10 cellular contexts compared by ENCODE assay signal in the genomic region with DNA sequence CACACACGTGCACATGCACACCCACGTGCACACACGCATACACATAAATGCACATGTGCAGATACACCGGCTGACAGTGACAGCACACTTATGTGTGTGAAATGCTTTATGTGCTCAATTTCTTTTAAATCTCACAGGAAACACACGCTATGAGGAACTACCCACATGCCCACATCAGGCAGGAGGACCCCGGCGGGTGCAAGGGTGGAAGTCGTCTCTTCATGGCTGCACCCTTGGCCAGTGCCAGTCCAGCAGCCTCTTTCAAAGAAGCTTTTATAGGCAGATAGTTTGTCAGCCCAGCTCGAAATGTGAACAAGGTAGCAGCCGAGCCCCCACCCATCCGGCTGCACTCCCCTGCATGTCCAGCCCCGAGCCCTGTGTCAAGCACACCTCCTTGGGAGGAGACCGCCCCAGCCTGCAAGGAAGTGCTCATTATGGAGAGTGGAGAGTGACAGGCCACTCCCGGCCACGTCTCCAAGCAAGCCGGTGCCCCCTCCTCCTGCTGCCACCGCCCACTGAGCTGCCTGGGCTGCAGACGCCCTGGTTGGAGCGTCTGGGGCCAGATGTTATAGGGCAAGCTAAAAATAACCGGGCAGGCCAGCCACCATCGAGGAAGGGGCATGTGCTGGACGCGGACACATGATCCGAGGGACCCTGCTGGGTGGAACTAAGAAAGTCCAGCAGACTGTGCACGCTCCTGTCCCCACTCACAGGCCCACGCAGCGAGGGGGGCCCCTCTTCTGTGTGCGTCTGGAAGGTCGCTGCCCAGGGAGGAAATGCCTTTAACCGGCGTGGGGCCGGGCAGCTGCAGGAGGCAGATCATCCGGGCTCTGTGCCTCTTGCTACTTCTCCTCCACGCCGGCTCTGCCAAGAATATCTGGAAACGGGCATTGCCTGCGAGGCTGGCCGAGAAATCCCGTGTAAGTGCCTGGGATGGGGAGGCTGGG. TPM values are rescaled to one million over a fixed set of nuclear protein-coding genes. Genes with fewer than 3 reads are reported as not detected.
DNase-seq lines count a peak whose midpoint lies in the region; ATAC-seq and TF ChIP-seq lines count a peak whose summit lies in the region.
"Had no signal": no experiment of that assay in that cellular context is flagged by ENCODE, and none has a peak within 500 bp of the region (broad histone marks: within the 10 kb centered on the region; RNA-seq: fewer than 3 reads in every experiment).

A gene with protein sequence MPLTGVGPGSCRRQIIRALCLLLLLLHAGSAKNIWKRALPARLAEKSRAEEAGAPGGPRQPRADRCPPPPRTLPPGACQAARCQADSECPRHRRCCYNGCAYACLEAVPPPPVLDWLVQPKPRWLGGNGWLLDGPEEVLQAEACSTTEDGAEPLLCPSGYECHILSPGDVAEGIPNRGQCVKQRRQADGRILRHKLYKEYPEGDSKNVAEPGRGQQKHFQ (plus strand): TSS at position 683 of the 947 bp plus-strand sequence. CDS start 94 bp downstream, at position 777.

- peak; percentile 47 for ATAC-seq in left lobe of liver
- peak; percentile 12 to 34 for ATAC-seq in stimulated activated naive B cell treated with anti-CD40 and anti-IgM and Interleukin-4, amounts not matched to agents 10 μg/mL and 1 μg/mL and 100 μg/mL, for 72 hours (replicated peaks)
- no peak for ATAC-seq in GM21576 (IDR thresholded peaks at IDR 0.05; ENCODE audit: unreplicated experiment)
- no peak for ATAC-seq in HG03135 (IDR thresholded peaks at IDR 0.05; ENCODE audit: unreplicated experiment)

- H3K4me1 Mint-ChIP-seq in brain, result peaks cover 44% of the 10 kb centered on the region
- peaks cover 4 to 16% of the 10 kb centered on the region in 2 donors for H3K4me1 Mint-ChIP-seq in stimulated activated naive B cell treated with anti-CD40 and anti-IgM and Interleukin-4, amounts not matched to agents 10 μg/mL and 1 μg/mL and 100 μg/mL, for 72 hours

- peaks cover 0 to 6% (median 0%) of the 10 kb centered on the region in 5 experiments for H3K9me3 Mint-ChIP-seq in brain
- H3K9me3 Mint-ChIP-seq in stimulated activated naive B cell treated with anti-CD40 and anti-IgM and Interleukin-4, amounts not matched to agents 10 μg/mL and 1 μg/mL and 100 μg/mL, for 72 hours, result no peaks in the 10 kb centered on the region
- H3K9me3 Mint-ChIP-seq: stimulated activated naive CD8-positive, alpha-beta T cell treated with anti-CD3 and anti-CD28 coated beads, Interleukin-15, Interleukin-2, amounts not matched to agents 100 ng/mL and 50 ng/mL, for 24 hours had no signal

- no peaks in the 10 kb centered on the region for H3K36me3 Mint-ChIP-seq in brain
- H3K36me3 Mint-ChIP-seq in stimulated activated naive B cell treated with anti-CD40 and anti-IgM and Interleukin-4, amounts not matched to agents 10 μg/mL and 1 μg/mL and 100 μg/mL, for 72 hours, result no peaks in the 10 kb centered on the region

- H3K4me3 Mint-ChIP-seq in brain, result peak within 1 kb of the TSS in 1 of 5 experiments; percentile 57
- H3K4me3 Mint-ChIP-seq in stimulated activated naive B cell treated with anti-CD40 and anti-IgM and Interleukin-4, amounts not matched to agents 10 μg/mL and 1 μg/mL and 100 μg/mL, for 72 hours, result no peak within 1 kb of the TSS
- H3K4me3 Mint-ChIP-seq: stimulated activated naive CD8-positive, alpha-beta T cell treated with anti-CD3 and anti-CD28 coated beads, Interleukin-15, Interleukin-2, amounts not matched to agents 100 ng/mL and 50 ng/mL, for 24 hours had no signal

- no peak for TF ChIP-seq RAD21 in Ishikawa (IDR thresholded peaks at IDR 0.05; ENCODE audit: low read depth)

- no peak for TF ChIP-seq CTCF in brain (conservative IDR thresholded peaks at IDR 0.05)

- peaks cover 10% of the 10 kb centered on the region for H3K27me3 Mint-ChIP-seq in brain
- peaks cover 52 to 57% of the 10 kb centered on the region in 2 donors for H3K27me3 Mint-ChIP-seq in stimulated activated naive B cell treated with anti-CD40 and anti-IgM and Interleukin-4, amounts not matched to agents 10 μg/mL and 1 μg/mL and 100 μg/mL, for 72 hours

- no peak for TF ChIP-seq EP300 in Ishikawa (IDR thresholded peaks at IDR 0.05; ENCODE audit: borderline replicate concordance)

- peak within 1 kb of the TSS in 4 of 5 experiments; percentile 42 to 82 (median 65) for H3K27ac Mint-ChIP-seq in brain
- no peak within 1 kb of the TSS for H3K27ac Mint-ChIP-seq in stimulated activated naive B cell treated with anti-CD40 and anti-IgM and Interleukin-4, amounts not matched to agents 10 μg/mL and 1 μg/mL and 100 μg/mL, for 72 hours
- H3K27ac Mint-ChIP-seq: stimulated activated naive CD8-positive, alpha-beta T cell treated with anti-CD3 and anti-CD28 coated beads, Interleukin-15, Interleukin-2, amounts not matched to agents 100 ng/mL and 50 ng/mL, for 24 hours had no signal

- no peak for DNase-seq in left lobe of liver (ENCODE audit: low spot score)
- no peak for DNase-seq in stimulated activated naive B cell treated with anti-CD40 and anti-IgM and Interleukin-4, amounts not matched to agents 10 μg/mL and 1 μg/mL and 100 μg/mL, for 72 hours
- DNase-seq in SHP77 treated with DMSO at 0.1 percent for 48 hours (lab: John Stamatoyannopoulos, UW), result no peak
- DNase-seq in NCI-H345 (lab: John Stamatoyannopoulos, UW), result no peak
- DNase-seq: KG1 had no signal

TF ChIP-seq in Ishikawa, 13 proteins besides CTCF, POLR2A, EP300 and RAD21:
- TF ChIP-seq CREB1 (IDR thresholded peaks at IDR 0.05; ENCODE audit: low read depth) (no peak), TEAD4 (IDR thresholded peaks at IDR 0.05) (no peak), TAF1 (IDR thresholded peaks at IDR 0.05; ENCODE audit: low read depth) (no peak), FOXM1 (IDR thresholded peaks at IDR 0.05; ENCODE audit: borderline replicate concordance, low read depth) (no peak), CEBPB (IDR thresholded peaks at IDR 0.05) (no peak), YY1 (IDR thresholded peaks at IDR 0.05; ENCODE audit: low read depth) (no peak), ZBTB7A (IDR thresholded peaks at IDR 0.05; ENCODE audit: low read depth) (peak; percentile 74), TCF12 (IDR thresholded peaks at IDR 0.05; ENCODE audit: low read depth) (no peak), EGR1 (IDR thresholded peaks at IDR 0.05) (no peak), NFIC (IDR thresholded peaks at IDR 0.05) (no peak)
- TF ChIP-seq, protein P1, sequence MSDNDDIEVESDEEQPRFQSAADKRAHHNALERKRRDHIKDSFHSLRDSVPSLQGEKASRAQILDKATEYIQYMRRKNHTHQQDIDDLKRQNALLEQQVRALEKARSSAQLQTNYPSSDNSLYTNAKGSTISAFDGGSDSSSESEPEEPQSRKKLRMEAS (IDR thresholded peaks at IDR 0.05), result 0 out of 2 replicates have a peak, but pooled peaks have one; percentile 48
- TF ChIP-seq, protein P2, sequence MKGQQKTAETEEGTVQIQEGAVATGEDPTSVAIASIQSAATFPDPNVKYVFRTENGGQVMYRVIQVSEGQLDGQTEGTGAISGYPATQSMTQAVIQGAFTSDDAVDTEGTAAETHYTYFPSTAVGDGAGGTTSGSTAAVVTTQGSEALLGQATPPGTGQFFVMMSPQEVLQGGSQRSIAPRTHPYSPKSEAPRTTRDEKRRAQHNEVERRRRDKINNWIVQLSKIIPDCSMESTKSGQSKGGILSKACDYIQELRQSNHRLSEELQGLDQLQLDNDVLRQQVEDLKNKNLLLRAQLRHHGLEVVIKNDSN (IDR thresholded peaks at IDR 0.05), result no peak
- TF ChIP-seq, protein P3, sequence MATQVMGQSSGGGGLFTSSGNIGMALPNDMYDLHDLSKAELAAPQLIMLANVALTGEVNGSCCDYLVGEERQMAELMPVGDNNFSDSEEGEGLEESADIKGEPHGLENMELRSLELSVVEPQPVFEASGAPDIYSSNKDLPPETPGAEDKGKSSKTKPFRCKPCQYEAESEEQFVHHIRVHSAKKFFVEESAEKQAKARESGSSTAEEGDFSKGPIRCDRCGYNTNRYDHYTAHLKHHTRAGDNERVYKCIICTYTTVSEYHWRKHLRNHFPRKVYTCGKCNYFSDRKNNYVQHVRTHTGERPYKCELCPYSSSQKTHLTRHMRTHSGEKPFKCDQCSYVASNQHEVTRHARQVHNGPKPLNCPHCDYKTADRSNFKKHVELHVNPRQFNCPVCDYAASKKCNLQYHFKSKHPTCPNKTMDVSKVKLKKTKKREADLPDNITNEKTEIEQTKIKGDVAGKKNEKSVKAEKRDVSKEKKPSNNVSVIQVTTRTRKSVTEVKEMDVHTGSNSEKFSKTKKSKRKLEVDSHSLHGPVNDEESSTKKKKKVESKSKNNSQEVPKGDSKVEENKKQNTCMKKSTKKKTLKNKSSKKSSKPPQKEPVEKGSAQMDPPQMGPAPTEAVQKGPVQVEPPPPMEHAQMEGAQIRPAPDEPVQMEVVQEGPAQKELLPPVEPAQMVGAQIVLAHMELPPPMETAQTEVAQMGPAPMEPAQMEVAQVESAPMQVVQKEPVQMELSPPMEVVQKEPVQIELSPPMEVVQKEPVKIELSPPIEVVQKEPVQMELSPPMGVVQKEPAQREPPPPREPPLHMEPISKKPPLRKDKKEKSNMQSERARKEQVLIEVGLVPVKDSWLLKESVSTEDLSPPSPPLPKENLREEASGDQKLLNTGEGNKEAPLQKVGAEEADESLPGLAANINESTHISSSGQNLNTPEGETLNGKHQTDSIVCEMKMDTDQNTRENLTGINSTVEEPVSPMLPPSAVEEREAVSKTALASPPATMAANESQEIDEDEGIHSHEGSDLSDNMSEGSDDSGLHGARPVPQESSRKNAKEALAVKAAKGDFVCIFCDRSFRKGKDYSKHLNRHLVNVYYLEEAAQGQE (IDR thresholded peaks at IDR 0.05; ENCODE audit: low read depth), result no peak

RNA-seq across cellular contexts. Expression of the gene that starts here (rescaled TPM):
- 4.8 TPM for polyA plus RNA-seq in brain (ENCODE audit: insufficient read depth, low read depth, low replicate concordance)
- total RNA-seq in left lobe of liver, result 1.4 TPM

Comparison
In these comparisons a context has a peak if more than half of its experiments do, and no peak if none do; other contexts are left out.
1. ATAC-seq: peak in left lobe of liver (single experiment) and stimulated activated naive B cell treated with anti-CD40 and anti-IgM and Interleukin-4, amounts not matched to agents 10 μg/mL and 1 μg/mL and 100 μg/mL, for 72 hours (2 of 2); none in GM21576 (single experiment) and HG03135 (single experiment).